Comparison of ENCODE assay signal across 23 cellular contexts in genomic region chr3:12438318-12438717, GRCh38.
"Had no signal": no experiment of that assay in that cellular context is flagged by ENCODE, and none has a peak within 500 bp of the region (broad histone marks: within the 10 kb centered on the region; RNA-seq: fewer than 3 reads in every experiment).

No MANE protein-coding gene starts in this region.

- H3K27me3 ChIP-seq: brain microvascular endothelial cell, cardiac muscle cell had no signal

- H3K27ac ChIP-seq: brain microvascular endothelial cell, cardiac muscle cell, KMS-11 had no signal

- H3K9ac ChIP-seq: KMS-11 had no signal

- H3K4me3 ChIP-seq: cardiac muscle cell had no signal

- H3K36me3 ChIP-seq: brain microvascular endothelial cell, cardiac muscle cell had no signal

- DNase-seq: activated B cell treated with CpG ODN at 0.5 μM for 24 hours; activated CD4-positive, alpha-beta T cell treated with anti-CD3 and anti-CD28 coated beads for 1 hour; activated CD4-positive, alpha-beta T cell treated with anti-CD3 and anti-CD28 coated beads, Interleukin-2, amount 10 ng/mL, durations not matched to agents 24 days and 14 days; activated CD4-positive, alpha-beta T cell treated with anti-CD3 and anti-CD28 coated beads, Interleukin-2, amount 50 U/mL, for 48 hours; activated CD8-positive, alpha-beta memory T cell treated with anti-CD3 and anti-CD28 coated beads for 24 hours; activated gamma-delta T cell; activated naive CD4-positive, alpha-beta T cell treated with anti-CD3 and anti-CD28 coated beads for 36 hours; activated T-cell treated with anti-CD3 and anti-CD28 coated beads, Interleukin-2, amount 50 U/mL, for 4 hours; brain microvascular endothelial cell; MM.1S; NCI-H1105; NCI-H1436; NCI-H1694 treated with DMSO at 0.1 percent for 48 hours; NCI-H2029 treated with DMSO at 0.1 percent for 48 hours; NCI-H345; NCI-H510A; NCI-H526 treated with DMSO at 0.1 percent for 48 hours; NCI-H82; SIG-M5; T-helper 17 cell; T-helper 9 cell had no signal

- ATAC-seq: activated T-cell treated with anti-CD3 and anti-CD28 coated beads, Interleukin-2, amount 50 U/mL, for 4 hours; T-helper 17 cell had no signal
